ENCODE assay signal across 28 cellular contexts in genomic region chr9:121979736-121980135, GRCh38.
"Had no signal": no experiment of that assay in that cellular context is flagged by ENCODE, and none has a peak within 500 bp of the region (broad histone marks: within the 10 kb centered on the region; RNA-seq: fewer than 3 reads in every experiment).

No MANE protein-coding gene starts in this region.

- H3K9me3 ChIP-seq: neutrophil, testis, thyroid gland, transverse colon, upper lobe of left lung had no signal

- ATAC-seq: left cardiac atrium; left lobe of liver; natural killer cell; right cardiac atrium; sciatic nerve; stimulated activated naive B cell treated with anti-CD40 and anti-IgM and Interleukin-4, amounts not matched to agents 10 μg/mL and 1 μg/mL and 100 μg/mL, for 72 hours; stimulated activated naive CD8-positive, alpha-beta T cell treated with anti-CD3 and anti-CD28 coated beads, Interleukin-15, Interleukin-2, amounts not matched to agents 100 U/mL and 50 U/mL, for 24 hours had no signal

- H3K4me1 Mint-ChIP-seq: naive B cell, natural killer cell, neural progenitor cell had no signal

- H3K27me3 ChIP-seq: neural progenitor cell, neutrophil, stomach, testis, thyroid gland, transverse colon, upper lobe of left lung had no signal

- H3K27ac ChIP-seq: lower lobe of right lung, neural progenitor cell, neutrophil, parathyroid adenoma, skin epidermis, stomach, testis, thyroid gland, transverse colon had no signal

- H3K27ac Mint-ChIP-seq: mesothelial cell of epicardium; natural killer cell; nephron progenitor cell; neural progenitor cell; stimulated activated naive B cell treated with anti-CD40 and anti-IgM and Interleukin-4, amounts not matched to agents 10 μg/mL and 1 μg/mL and 100 μg/mL, for 72 hours had no signal

- H3K79me2 ChIP-seq: parathyroid adenoma had no signal

- H3K36me3 Mint-ChIP-seq: neural progenitor cell had no signal

- H3K4me2 ChIP-seq: neural progenitor cell had no signal

- DNase-seq: hippocampal formation; kidney glomerular epithelial cell; left cardiac atrium; lower lobe of right lung; mesendoderm; naive B cell; natural killer cell; nephron progenitor cell; occipital lobe; right cardiac atrium; stimulated activated CD4-positive, alpha-beta T cell treated with anti-CD3 and anti-CD28 coated beads, Interleukin-12 subunit alpha, Interleukin-12 subunit beta, amount 100 ng/mL, for 4 hours; stimulated activated CD4-positive, alpha-beta T cell treated with anti-CD3 and anti-CD28 coated beads, Interleukin-15, amount 100 ng/mL, for 24 hours; stimulated activated CD4-positive, alpha-beta T cell treated with anti-CD3 and anti-CD28 coated beads, Interleukin-2, amount 100 ng/mL, for 24 hours; stimulated activated CD4-positive, alpha-beta T cell treated with anti-CD3 and anti-CD28 coated beads, Interleukin-4, amount 100 ng/mL, for 1 hour; stimulated activated naive B cell treated with anti-CD40 and anti-IgM and Interleukin-4, amounts not matched to agents 10 μg/mL and 1 μg/mL and 100 μg/mL, for 72 hours; stimulated activated naive CD8-positive, alpha-beta T cell treated with anti-CD3 and anti-CD28 coated beads, Interleukin-15, Interleukin-2, amounts not matched to agents 100 U/mL and 50 U/mL, for 24 hours; stomach; testis; thyroid gland; transverse colon; upper lobe of left lung had no signal

- H2AFZ ChIP-seq: neural progenitor cell, parathyroid adenoma had no signal

- H3K4me3 Mint-ChIP-seq: mesothelial cell of epicardium; naive B cell; natural killer cell; nephron progenitor cell; neural progenitor cell; stimulated activated naive B cell treated with anti-CD40 and anti-IgM and Interleukin-4, amounts not matched to agents 10 μg/mL and 1 μg/mL and 100 μg/mL, for 72 hours had no signal

- H3K4me3 ChIP-seq: lower lobe of right lung, neural progenitor cell, skin epidermis, stomach, testis, thyroid gland, transverse colon, upper lobe of left lung had no signal

- H3K36me3 ChIP-seq: lower lobe of right lung, neural progenitor cell, neutrophil, stomach, thyroid gland, transverse colon, upper lobe of left lung had no signal

- H3K27me3 Mint-ChIP-seq: stimulated activated naive B cell treated with anti-CD40 and anti-IgM and Interleukin-4, amounts not matched to agents 10 μg/mL and 1 μg/mL and 100 μg/mL, for 72 hours had no signal

- H3K4me1 ChIP-seq: lower lobe of right lung, parathyroid adenoma had no signal
